8 cellular contexts compared by ENCODE assay signal in the genomic region with DNA sequence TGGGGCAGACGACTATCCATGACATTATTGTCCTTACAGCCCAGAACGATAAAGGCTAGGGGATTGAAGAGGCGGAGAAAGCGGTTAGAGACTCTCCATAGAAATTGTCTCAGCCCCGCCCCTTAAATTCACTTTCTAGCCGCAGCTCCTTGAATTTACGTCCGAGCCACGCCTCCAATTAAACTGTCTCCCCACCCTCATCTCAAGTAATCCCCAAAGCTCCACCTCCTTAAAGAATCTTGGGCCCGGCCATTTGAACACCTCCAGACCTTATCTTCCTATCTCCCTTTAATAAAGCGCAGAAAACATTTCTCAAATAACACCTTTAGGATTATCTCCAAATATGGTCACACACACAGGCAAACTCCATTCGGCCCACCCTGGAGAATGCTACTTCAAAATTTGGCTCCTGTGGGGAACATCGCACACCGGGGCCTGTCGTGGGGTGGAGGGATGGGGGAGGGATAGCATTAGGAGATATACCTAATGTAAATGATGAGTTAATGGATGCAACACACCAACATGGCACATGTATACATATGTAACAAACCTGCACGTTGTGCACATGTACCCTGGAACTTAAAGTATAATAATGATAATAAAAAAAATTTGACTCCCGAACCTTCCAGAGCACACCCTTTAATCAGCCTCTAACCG. TPM values are rescaled to one million over a fixed set of nuclear protein-coding genes. Genes with fewer than 3 reads are reported as not detected.
DNase-seq lines count a peak whose midpoint lies in the region; ATAC-seq and TF ChIP-seq lines count a peak whose summit lies in the region.

No MANE protein-coding gene starts in this region.

- no peaks in the 10 kb centered on the region for H3K9me3 Mint-ChIP-seq in activated T-cell treated with anti-CD3 and anti-CD28 coated beads, Interleukin-2, amount 50 U/mL, for 4 hours

- H3K23ac ChIP-seq in neuronal stem cell (ENCODE audit: low read depth, low read length, poor library complexity), result no peak overlapping the region

- no peak overlapping the region for H3K14ac ChIP-seq in neuronal stem cell (ENCODE audit: low read length)

- peak overlapping the region; percentile 38 for H3K4me2 ChIP-seq in neuronal stem cell (ENCODE audit: insufficient read depth, low read length, poor library complexity, severe bottlenecking)

- H2AK5ac ChIP-seq in neuronal stem cell (ENCODE audit: low read depth, low read length), result no peak overlapping the region

- no CpG with 5 or more reads among the region's 18 CpGs for WGBS in neuronal stem cell (ENCODE audit: extremely low coverage in 2 of 2, insufficient read length in 2 of 2, insufficient replicate concordance in 1 of 2), 2 donors

- H3K79me1 ChIP-seq in neuronal stem cell (ENCODE audit: low read depth, low read length), result no peaks in the 10 kb centered on the region

- H3K9me3 ChIP-seq in neuronal stem cell (replicated peaks in 1 of 2; ENCODE audit: control insufficient read depth in 2 of 2, insufficient read depth in 1 of 2, low read depth in 1 of 2, low read length in 2 of 2), result no peaks in the 10 kb centered on the region

- no peak overlapping the region for H4K91ac ChIP-seq in neuronal stem cell (ENCODE audit: low read depth, low read length, poor library complexity)

- peaks cover 0 to 4% of the 10 kb centered on the region in 2 donors for H3K4me1 ChIP-seq in neuronal stem cell (ENCODE audit: control insufficient read depth in 2 of 2, insufficient read depth in 1 of 2, low read depth in 1 of 2, low read length in 2 of 2)

- H2AFZ ChIP-seq in neuronal stem cell (ENCODE audit: low read length), result peak overlapping the region; percentile 73

- peaks cover 16% of the 10 kb centered on the region for H3K4me1 Mint-ChIP-seq in activated T-cell treated with anti-CD3 and anti-CD28 coated beads, Interleukin-2, amount 50 U/mL, for 4 hours (ENCODE audit: low read depth)

- peak overlapping the region; percentile 84 for H3K4me3 Mint-ChIP-seq in activated T-cell treated with anti-CD3 and anti-CD28 coated beads, Interleukin-2, amount 50 U/mL, for 4 hours

- H4K8ac ChIP-seq in neuronal stem cell (ENCODE audit: low read depth, low read length), result no peak overlapping the region

- H3K36me3 ChIP-seq in neuronal stem cell (replicated peaks in 1 of 2; ENCODE audit: control insufficient read depth in 2 of 2, insufficient read depth in 2 of 2, low read length in 2 of 2), result no peaks in the 10 kb centered on the region

- H2BK15ac ChIP-seq in neuronal stem cell (ENCODE audit: low read length), result no peak overlapping the region

- H3K4ac ChIP-seq in neuronal stem cell (ENCODE audit: low read length), result no peak overlapping the region

- H3K27me3 ChIP-seq in neuronal stem cell (ENCODE audit: control insufficient read depth in 3 of 3, insufficient read depth in 3 of 3, low read depth in 1 of 3, low read length in 3 of 3), result peaks cover 0 to 7% (median 3%) of the 10 kb centered on the region in 3 experiments

- no peak overlapping the region for H2BK120ac ChIP-seq in neuronal stem cell (ENCODE audit: low read depth, low read length)

- no peaks in the 10 kb centered on the region for H3K36me3 Mint-ChIP-seq in activated T-cell treated with anti-CD3 and anti-CD28 coated beads, Interleukin-2, amount 50 U/mL, for 4 hours (ENCODE audit: insufficient read depth)

- peak; percentile 21 for ATAC-seq in GM18909 (IDR thresholded peaks at IDR 0.05; ENCODE audit: poor library complexity, unreplicated experiment)
- ATAC-seq in activated T-cell treated with anti-CD3 and anti-CD28 coated beads, Interleukin-2, amount 50 U/mL, for 4 hours, result peak; percentile 12 to 25
- ATAC-seq in GM21381 (IDR thresholded peaks at IDR 0.05; ENCODE audit: unreplicated experiment), result no peak

- no peaks in the 10 kb centered on the region for H3K27me3 Mint-ChIP-seq in activated T-cell treated with anti-CD3 and anti-CD28 coated beads, Interleukin-2, amount 50 U/mL, for 4 hours (ENCODE audit: low read depth)

- H2BK5ac ChIP-seq in neuronal stem cell (ENCODE audit: low read length), result no peak overlapping the region

- H3K18ac ChIP-seq in neuronal stem cell (ENCODE audit: low read length), result no peak overlapping the region

- H3K4me3 ChIP-seq in AG09309 (ENCODE audit: control insufficient read depth, low read depth, low read length), result peak overlapping the region; percentile 47
- peak overlapping the region; percentile 54 for H3K4me3 ChIP-seq in fibroblast of the aortic adventitia (ENCODE audit: low read depth, low read length)
- H3K4me3 ChIP-seq in neuronal stem cell (ENCODE audit: low read length in 2 of 2), result peak overlapping the region; percentile 49 to 57

- no peak for TF ChIP-seq CTCF in AG09309 (IDR thresholded peaks at IDR 0.05; ENCODE audit: control insufficient read depth, insufficient read depth, low read depth, low read length, missing control alignments)
- TF ChIP-seq CTCF in fibroblast of the aortic adventitia (IDR thresholded peaks at IDR 0.05; ENCODE audit: insufficient read depth, low read length), result no peak

- no peak overlapping the region for H2BK12ac ChIP-seq in neuronal stem cell (ENCODE audit: low read length)

- no peak overlapping the region for H3K9ac ChIP-seq in neuronal stem cell (ENCODE audit: low read depth, low read length, poor library complexity)

- DNase-seq in AG09309 (ENCODE audit: low read depth) (no peak), NCI-H2107 (lab: John Stamatoyannopoulos, UW) (peak; percentile 50), fibroblast of the aortic adventitia (ENCODE audit: low read depth) (peak; percentile 63), neuronal stem cell (ENCODE audit: low spot score) (peak; percentile 60), cortex of kidney (lab: John Stamatoyannopoulos, UW) (no peak)
- no peak for DNase-seq in activated T-cell treated with anti-CD3 and anti-CD28 coated beads, Interleukin-2, amount 50 U/mL, for 4 hours

- H3K27ac ChIP-seq in neuronal stem cell (replicated peaks; ENCODE audit: low read length), result peak overlapping the region; percentile 63

RNA-seq across cellular contexts. Expression of gene MAGIX, which starts 7.2 kb away (rescaled TPM):
- 1 to 10 TPM in 1 of 3 donors, under 1 TPM in 2; 0.81 to 1.6 (median 0.84) TPM for total RNA-seq in activated T-cell treated with anti-CD3 and anti-CD28 coated beads, Interleukin-2, amount 50 U/mL, for 4 hours
- 1.7 and 2.9 TPM in 2 replicates for total RNA-seq in fibroblast of the aortic adventitia (ENCODE audit: low replicate concordance)
- 0.74 TPM for polyA plus RNA-seq in neuronal stem cell (2013, experiment 1 of 2)
- 0.47 TPM for polyA plus RNA-seq in neuronal stem cell (2013, experiment 2 of 2)

RNA-seq across cellular contexts. Expression of gene PLP2, which starts 16.3 kb away (rescaled TPM):
- total RNA-seq in activated T-cell treated with anti-CD3 and anti-CD28 coated beads, Interleukin-2, amount 50 U/mL, for 4 hours, result 100 to 1,000 TPM; 111 to 134 (median 126) TPM
- total RNA-seq in fibroblast of the aortic adventitia (ENCODE audit: low replicate concordance), result 8.7 and 93.2 TPM in 2 replicates
- polyA plus RNA-seq in neuronal stem cell (2013, experiment 1 of 2), result 3.8 TPM
- polyA plus RNA-seq in neuronal stem cell (2013, experiment 2 of 2), result 3.8 TPM

RNA-seq across cellular contexts. Expression of gene PRICKLE3, which starts 30.8 kb away (rescaled TPM):
- 10 to 100 TPM in 2 of 3 donors, 1 to 10 TPM in 1; 9.2 to 11.7 (median 10.3) TPM for total RNA-seq in activated T-cell treated with anti-CD3 and anti-CD28 coated beads, Interleukin-2, amount 50 U/mL, for 4 hours
- total RNA-seq in fibroblast of the aortic adventitia (ENCODE audit: low replicate concordance), result 2.9 and 5.0 TPM in 2 replicates
- 4.5 TPM for polyA plus RNA-seq in neuronal stem cell (2013, experiment 1 of 2)
- 4.1 TPM for polyA plus RNA-seq in neuronal stem cell (2013, experiment 2 of 2)

RNA-seq across cellular contexts. Expression of gene GPKOW, which starts 31.8 kb away (rescaled TPM):
- 10 to 100 TPM; 21.2 to 28.4 (median 24.6) TPM for total RNA-seq in activated T-cell treated with anti-CD3 and anti-CD28 coated beads, Interleukin-2, amount 50 U/mL, for 4 hours
- total RNA-seq in fibroblast of the aortic adventitia (ENCODE audit: low replicate concordance), result 12.5 and 18.2 TPM in 2 replicates
- polyA plus RNA-seq in neuronal stem cell (2013, experiment 1 of 2), result 15.7 TPM
- polyA plus RNA-seq in neuronal stem cell (2013, experiment 2 of 2), result 15.6 TPM

RNA-seq across cellular contexts. Expression of gene SYP, which starts 44.6 kb away (rescaled TPM):
- total RNA-seq in activated T-cell treated with anti-CD3 and anti-CD28 coated beads, Interleukin-2, amount 50 U/mL, for 4 hours, result 1 to 10 TPM; 3.1 to 5.3 (median 3.8) TPM
- total RNA-seq in fibroblast of the aortic adventitia (ENCODE audit: low replicate concordance), result 0.16 and 0.18 TPM in 2 replicates
- 0.32 TPM for polyA plus RNA-seq in neuronal stem cell (2013, experiment 1 of 2)
- polyA plus RNA-seq in neuronal stem cell (2013, experiment 2 of 2), result 0.37 TPM

Comparison
In these comparisons a context has a peak if more than half of its experiments do, and no peak if none do; other contexts are left out.
1. DNase-seq: peak in NCI-H2107 (single experiment), fibroblast of the aortic adventitia (single experiment) and neuronal stem cell (single experiment); none in AG09309 (single experiment), activated T-cell treated with anti-CD3 and anti-CD28 coated beads, Interleukin-2, amount 50 U/mL, for 4 hours (single experiment) and cortex of kidney (single experiment).
2. Peak in every context shown above with its lines, with median percentiles within 50 percentile points of each other: H3K4me3 ChIP-seq.